1 cellular context compared by ENCODE assay signal in genomic region chr16:75197522-75198134, GRCh38.
TF ChIP-seq lines count a peak whose summit lies in the region.

No MANE protein-coding gene starts in this region.

TF ChIP-seq in IMR-90, 13 proteins besides CTCF, POLR2A, EP300 and RAD21:
- TF ChIP-seq BHLHE40 (IDR thresholded peaks at IDR 0.05; ENCODE audit: low read depth, low read length) (no peak), NFE2L2 (IDR thresholded peaks at IDR 0.05; ENCODE audit: low read depth, low read length) (no peak), CEBPB (IDR thresholded peaks at IDR 0.05; ENCODE audit: low read depth, low read length) (no peak), USF2 (IDR thresholded peaks at IDR 0.05; ENCODE audit: low read depth, low read length) (no peak), MAFK (IDR thresholded peaks at IDR 0.05; ENCODE audit: low read depth, low read length) (no peak), RCOR1 (IDR thresholded peaks at IDR 0.05; ENCODE audit: insufficient replicate concordance, low read length) (no peak), RFX5 (IDR thresholded peaks at IDR 0.05; ENCODE audit: low read depth, low read length) (no peak), ELK1 (IDR thresholded peaks at IDR 0.05; ENCODE audit: borderline replicate concordance, low read depth, low read length) (no peak), CHD1 (IDR thresholded peaks at IDR 0.05; ENCODE audit: low read depth, low read length) (no peak), MAZ (IDR thresholded peaks at IDR 0.05; ENCODE audit: borderline replicate concordance, low read depth, low read length) (no peak), MXI1 (IDR thresholded peaks at IDR 0.05; ENCODE audit: borderline replicate concordance, low read depth, low read length) (no peak), SMC3 (IDR thresholded peaks at IDR 0.05; ENCODE audit: low read depth, low read length) (no peak), FOS (IDR thresholded peaks at IDR 0.05; ENCODE audit: low read depth, low read length) (no peak)
